In genomic region chr19:56525214-56525860, GRCh38 we compare ENCODE assay signal across 3 cellular contexts.
TF ChIP-seq lines count a peak whose summit lies in the region.

No MANE protein-coding gene starts in this region.

TF ChIP-seq in SK-N-SH treated with all-trans-retinoic acid at 6 μM for 48 hours, 23 proteins besides CTCF, POLR2A, EP300 and RAD21:
- TF ChIP-seq ESRRG (CRISPR knock-in tag; IDR thresholded peaks at IDR 0.05) (no peak), ZFP3 (CRISPR knock-in tag; IDR thresholded peaks at IDR 0.05) (0 out of 2 replicates have a peak, but pooled peaks have one; percentile 34), CREB5 (CRISPR knock-in tag; IDR thresholded peaks at IDR 0.05; ENCODE audit: low read depth) (no peak), ZNF70 (CRISPR knock-in tag; IDR thresholded peaks at IDR 0.05) (no peak), TSHZ2 (CRISPR knock-in tag; IDR thresholded peaks at IDR 0.05) (no peak)

TF ChIP-seq in SK-N-SH, 30 proteins besides CTCF, POLR2A, EP300 and RAD21:
- TF ChIP-seq MAX (IDR thresholded peaks at IDR 0.05; ENCODE audit: low read depth): no peak
- no peak for TF ChIP-seq SMC3 (IDR thresholded peaks at IDR 0.05; ENCODE audit: low read depth, low read length)
- TF ChIP-seq POLR2AphosphoS5 (IDR thresholded peaks at IDR 0.05; ENCODE audit: low read depth, low read length): no peak
- TF ChIP-seq MEF2A (IDR thresholded peaks at IDR 0.05; ENCODE audit: borderline replicate concordance, low read depth): no peak
- TF ChIP-seq GATA2 (CRISPR knock-in tag; IDR thresholded peaks at IDR 0.05): no peak
- TF ChIP-seq TEAD4 (IDR thresholded peaks at IDR 0.05; ENCODE audit: borderline replicate concordance, insufficient read depth): no peak
- TF ChIP-seq JUND (IDR thresholded peaks at IDR 0.05): no peak
- TF ChIP-seq FOXM1 (IDR thresholded peaks at IDR 0.05; ENCODE audit: low read depth): no peak
- no peak for TF ChIP-seq USF1 (IDR thresholded peaks at IDR 0.05; ENCODE audit: borderline replicate concordance, low read depth)
- no peak for TF ChIP-seq FOSL2 (IDR thresholded peaks at IDR 0.05; ENCODE audit: borderline replicate concordance, low read depth)
- no peak for TF ChIP-seq YY1 (IDR thresholded peaks at IDR 0.05; ENCODE audit: low read depth)
- no peak for TF ChIP-seq TAF1 (IDR thresholded peaks at IDR 0.05; ENCODE audit: borderline replicate concordance, low read depth, low read length)
- no peak for TF ChIP-seq EZH2phosphoT487 (IDR thresholded peaks at IDR 0.05; ENCODE audit: borderline replicate concordance, low read depth)
- no peak for TF ChIP-seq PBX3 (IDR thresholded peaks at IDR 0.05)
- no peak for TF ChIP-seq CHD2 (IDR thresholded peaks at IDR 0.05; ENCODE audit: low read length, partially characterized antibody)
- TF ChIP-seq USF2 (IDR thresholded peaks at IDR 0.05; ENCODE audit: borderline replicate concordance, low read depth, low read length): no peak
- no peak for TF ChIP-seq FOXJ3 (CRISPR knock-in tag; IDR thresholded peaks at IDR 0.05)
- no peak for TF ChIP-seq RXRA (IDR thresholded peaks at IDR 0.05; ENCODE audit: borderline replicate concordance, low read depth)

TF ChIP-seq in H1, 55 proteins besides CTCF, POLR2A, EP300 and RAD21:
- TF ChIP-seq CBX5 (IDR thresholded peaks at IDR 0.05; ENCODE audit: low read depth, low read length) (no peak), TCF12 (IDR thresholded peaks at IDR 0.05; ENCODE audit: low read depth, low read length) (no peak), FOSL1 (IDR thresholded peaks at IDR 0.05; ENCODE audit: insufficient read depth, low read depth, low read length) (no peak), ZNF274 (IDR thresholded peaks at IDR 0.05; ENCODE audit: borderline replicate concordance, extremely low read depth, low read length) (peak; percentile 92), KDM4A (IDR thresholded peaks at IDR 0.05; ENCODE audit: low read depth, low read length, severe bottlenecking) (no peak), KDM1A (IDR thresholded peaks at IDR 0.05; ENCODE audit: borderline replicate concordance, low read length) (no peak)
